Comparison of ENCODE assay signal across 1 cellular context in the genomic region with DNA sequence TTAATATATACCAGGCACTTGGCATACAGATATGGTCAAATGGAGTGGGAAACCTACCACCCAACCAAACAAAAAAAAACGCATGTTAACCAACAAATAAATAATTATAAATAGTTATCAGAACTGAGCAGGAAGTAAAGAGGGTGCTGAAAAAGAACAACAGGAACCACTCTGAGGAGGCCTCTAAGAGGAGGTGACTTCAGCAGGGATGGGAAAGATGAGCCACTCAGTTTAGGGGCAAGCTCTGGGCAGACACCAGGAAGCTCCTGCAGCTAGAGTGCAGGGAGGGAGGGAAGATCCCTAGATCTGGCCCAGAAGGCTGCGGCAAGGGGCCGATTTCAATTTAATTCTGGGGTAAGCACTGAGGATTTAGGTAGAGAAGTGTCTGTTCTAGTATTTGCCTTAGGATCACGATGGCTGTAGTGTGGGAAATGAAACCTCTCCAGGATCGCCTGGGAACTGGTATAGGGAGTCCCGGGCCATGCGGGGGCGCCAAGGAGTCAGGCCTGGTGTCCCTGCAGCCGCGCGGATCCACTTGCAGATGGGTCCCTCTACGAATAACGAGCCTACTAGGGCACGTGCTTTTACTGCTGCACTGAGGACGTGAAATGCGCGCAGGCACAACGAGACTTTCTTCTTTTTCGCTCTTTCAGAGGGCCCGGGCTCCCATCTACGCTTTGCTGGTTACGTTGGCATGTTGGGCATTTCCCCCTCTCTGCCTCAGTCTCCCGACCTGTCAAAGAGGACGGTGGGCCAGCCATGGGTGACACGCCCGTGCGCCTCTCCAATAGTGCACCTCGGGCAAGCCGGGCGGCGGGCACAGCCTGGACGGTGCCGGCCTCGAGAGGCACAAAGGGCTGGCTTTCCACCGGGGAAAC.
TF ChIP-seq lines count a peak whose summit lies in the region.

No MANE protein-coding gene starts in this region.

TF ChIP-seq in GM12878, 131 proteins besides CTCF, POLR2A, EP300 and RAD21 (continued from another document and continues in another):
- TF ChIP-seq, protein P1, sequence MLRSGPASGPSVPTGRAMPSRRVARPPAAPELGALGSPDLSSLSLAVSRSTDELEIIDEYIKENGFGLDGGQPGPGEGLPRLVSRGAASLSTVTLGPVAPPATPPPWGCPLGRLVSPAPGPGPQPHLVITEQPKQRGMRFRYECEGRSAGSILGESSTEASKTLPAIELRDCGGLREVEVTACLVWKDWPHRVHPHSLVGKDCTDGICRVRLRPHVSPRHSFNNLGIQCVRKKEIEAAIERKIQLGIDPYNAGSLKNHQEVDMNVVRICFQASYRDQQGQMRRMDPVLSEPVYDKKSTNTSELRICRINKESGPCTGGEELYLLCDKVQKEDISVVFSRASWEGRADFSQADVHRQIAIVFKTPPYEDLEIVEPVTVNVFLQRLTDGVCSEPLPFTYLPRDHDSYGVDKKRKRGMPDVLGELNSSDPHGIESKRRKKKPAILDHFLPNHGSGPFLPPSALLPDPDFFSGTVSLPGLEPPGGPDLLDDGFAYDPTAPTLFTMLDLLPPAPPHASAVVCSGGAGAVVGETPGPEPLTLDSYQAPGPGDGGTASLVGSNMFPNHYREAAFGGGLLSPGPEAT (IDR thresholded peaks at IDR 0.05; ENCODE audit: low read depth) = peak; percentile 34; the same call in 1 of the 2 replicates
- TF ChIP-seq SPI1 (IDR thresholded peaks at IDR 0.05; ENCODE audit: borderline replicate concordance, insufficient read depth, low read depth, low read length) (no peak), POU2F2 (IDR thresholded peaks at IDR 0.05; ENCODE audit: borderline replicate concordance, low read depth, low read length) (0 out of 3 replicates have a peak, but pooled peaks have one; percentile 5), NFIC (IDR thresholded peaks at IDR 0.05; ENCODE audit: low read depth, low read length) (no peak), IKZF1 (conservative IDR thresholded peaks at IDR 0.05) (peak; percentile 55), SP1 (IDR thresholded peaks at IDR 0.05; ENCODE audit: low read depth, low read length) (no peak), TCF7 (IDR thresholded peaks at IDR 0.05; ENCODE audit: borderline replicate concordance) (no peak), TBL1XR1 (IDR thresholded peaks at IDR 0.05; ENCODE audit: low read depth, low read length) (no peak), SMAD5 (IDR thresholded peaks at IDR 0.05; ENCODE audit: low read depth) (no peak), MYB (IDR thresholded peaks at IDR 0.05; ENCODE audit: borderline replicate concordance, low read depth, low read length) (no peak), POLR2AphosphoS2 (IDR thresholded peaks at IDR 0.05; ENCODE audit: low read depth, low read length) (no peak)
- TF ChIP-seq, protein P2, sequence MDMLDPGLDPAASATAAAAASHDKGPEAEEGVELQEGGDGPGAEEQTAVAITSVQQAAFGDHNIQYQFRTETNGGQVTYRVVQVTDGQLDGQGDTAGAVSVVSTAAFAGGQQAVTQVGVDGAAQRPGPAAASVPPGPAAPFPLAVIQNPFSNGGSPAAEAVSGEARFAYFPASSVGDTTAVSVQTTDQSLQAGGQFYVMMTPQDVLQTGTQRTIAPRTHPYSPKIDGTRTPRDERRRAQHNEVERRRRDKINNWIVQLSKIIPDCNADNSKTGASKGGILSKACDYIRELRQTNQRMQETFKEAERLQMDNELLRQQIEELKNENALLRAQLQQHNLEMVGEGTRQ (IDR thresholded peaks at IDR 0.05; ENCODE audit: borderline replicate concordance, low read depth, low read length) = no peak; the same call in 1 of the 2 replicates
- TF ChIP-seq, protein P3, sequence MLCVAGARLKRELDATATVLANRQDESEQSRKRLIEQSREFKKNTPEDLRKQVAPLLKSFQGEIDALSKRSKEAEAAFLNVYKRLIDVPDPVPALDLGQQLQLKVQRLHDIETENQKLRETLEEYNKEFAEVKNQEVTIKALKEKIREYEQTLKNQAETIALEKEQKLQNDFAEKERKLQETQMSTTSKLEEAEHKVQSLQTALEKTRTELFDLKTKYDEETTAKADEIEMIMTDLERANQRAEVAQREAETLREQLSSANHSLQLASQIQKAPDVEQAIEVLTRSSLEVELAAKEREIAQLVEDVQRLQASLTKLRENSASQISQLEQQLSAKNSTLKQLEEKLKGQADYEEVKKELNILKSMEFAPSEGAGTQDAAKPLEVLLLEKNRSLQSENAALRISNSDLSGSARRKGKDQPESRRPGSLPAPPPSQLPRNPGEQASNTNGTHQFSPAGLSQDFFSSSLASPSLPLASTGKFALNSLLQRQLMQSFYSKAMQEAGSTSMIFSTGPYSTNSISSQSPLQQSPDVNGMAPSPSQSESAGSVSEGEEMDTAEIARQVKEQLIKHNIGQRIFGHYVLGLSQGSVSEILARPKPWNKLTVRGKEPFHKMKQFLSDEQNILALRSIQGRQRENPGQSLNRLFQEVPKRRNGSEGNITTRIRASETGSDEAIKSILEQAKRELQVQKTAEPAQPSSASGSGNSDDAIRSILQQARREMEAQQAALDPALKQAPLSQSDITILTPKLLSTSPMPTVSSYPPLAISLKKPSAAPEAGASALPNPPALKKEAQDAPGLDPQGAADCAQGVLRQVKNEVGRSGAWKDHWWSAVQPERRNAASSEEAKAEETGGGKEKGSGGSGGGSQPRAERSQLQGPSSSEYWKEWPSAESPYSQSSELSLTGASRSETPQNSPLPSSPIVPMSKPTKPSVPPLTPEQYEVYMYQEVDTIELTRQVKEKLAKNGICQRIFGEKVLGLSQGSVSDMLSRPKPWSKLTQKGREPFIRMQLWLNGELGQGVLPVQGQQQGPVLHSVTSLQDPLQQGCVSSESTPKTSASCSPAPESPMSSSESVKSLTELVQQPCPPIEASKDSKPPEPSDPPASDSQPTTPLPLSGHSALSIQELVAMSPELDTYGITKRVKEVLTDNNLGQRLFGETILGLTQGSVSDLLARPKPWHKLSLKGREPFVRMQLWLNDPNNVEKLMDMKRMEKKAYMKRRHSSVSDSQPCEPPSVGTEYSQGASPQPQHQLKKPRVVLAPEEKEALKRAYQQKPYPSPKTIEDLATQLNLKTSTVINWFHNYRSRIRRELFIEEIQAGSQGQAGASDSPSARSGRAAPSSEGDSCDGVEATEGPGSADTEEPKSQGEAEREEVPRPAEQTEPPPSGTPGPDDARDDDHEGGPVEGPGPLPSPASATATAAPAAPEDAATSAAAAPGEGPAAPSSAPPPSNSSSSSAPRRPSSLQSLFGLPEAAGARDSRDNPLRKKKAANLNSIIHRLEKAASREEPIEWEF (IDR thresholded peaks at IDR 0.05; ENCODE audit: insufficient replicate concordance, low read depth, low read length) = no peak
- TF ChIP-seq, protein P4, sequence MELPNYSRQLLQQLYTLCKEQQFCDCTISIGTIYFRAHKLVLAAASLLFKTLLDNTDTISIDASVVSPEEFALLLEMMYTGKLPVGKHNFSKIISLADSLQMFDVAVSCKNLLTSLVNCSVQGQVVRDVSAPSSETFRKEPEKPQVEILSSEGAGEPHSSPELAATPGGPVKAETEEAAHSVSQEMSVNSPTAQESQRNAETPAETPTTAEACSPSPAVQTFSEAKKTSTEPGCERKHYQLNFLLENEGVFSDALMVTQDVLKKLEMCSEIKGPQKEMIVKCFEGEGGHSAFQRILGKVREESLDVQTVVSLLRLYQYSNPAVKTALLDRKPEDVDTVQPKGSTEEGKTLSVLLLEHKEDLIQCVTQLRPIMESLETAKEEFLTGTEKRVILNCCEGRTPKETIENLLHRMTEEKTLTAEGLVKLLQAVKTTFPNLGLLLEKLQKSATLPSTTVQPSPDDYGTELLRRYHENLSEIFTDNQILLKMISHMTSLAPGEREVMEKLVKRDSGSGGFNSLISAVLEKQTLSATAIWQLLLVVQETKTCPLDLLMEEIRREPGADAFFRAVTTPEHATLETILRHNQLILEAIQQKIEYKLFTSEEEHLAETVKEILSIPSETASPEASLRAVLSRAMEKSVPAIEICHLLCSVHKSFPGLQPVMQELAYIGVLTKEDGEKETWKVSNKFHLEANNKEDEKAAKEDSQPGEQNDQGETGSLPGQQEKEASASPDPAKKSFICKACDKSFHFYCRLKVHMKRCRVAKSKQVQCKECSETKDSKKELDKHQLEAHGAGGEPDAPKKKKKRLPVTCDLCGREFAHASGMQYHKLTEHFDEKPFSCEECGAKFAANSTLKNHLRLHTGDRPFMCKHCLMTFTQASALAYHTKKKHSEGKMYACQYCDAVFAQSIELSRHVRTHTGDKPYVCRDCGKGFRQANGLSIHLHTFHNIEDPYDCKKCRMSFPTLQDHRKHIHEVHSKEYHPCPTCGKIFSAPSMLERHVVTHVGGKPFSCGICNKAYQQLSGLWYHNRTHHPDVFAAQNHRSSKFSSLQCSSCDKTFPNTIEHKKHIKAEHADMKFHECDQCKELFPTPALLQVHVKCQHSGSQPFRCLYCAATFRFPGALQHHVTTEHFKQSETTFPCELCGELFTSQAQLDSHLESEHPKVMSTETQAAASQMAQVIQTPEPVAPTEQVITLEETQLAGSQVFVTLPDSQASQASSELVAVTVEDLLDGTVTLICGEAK (IDR thresholded peaks at IDR 0.05; ENCODE audit: borderline replicate concordance) = no peak
- TF ChIP-seq, protein P5, sequence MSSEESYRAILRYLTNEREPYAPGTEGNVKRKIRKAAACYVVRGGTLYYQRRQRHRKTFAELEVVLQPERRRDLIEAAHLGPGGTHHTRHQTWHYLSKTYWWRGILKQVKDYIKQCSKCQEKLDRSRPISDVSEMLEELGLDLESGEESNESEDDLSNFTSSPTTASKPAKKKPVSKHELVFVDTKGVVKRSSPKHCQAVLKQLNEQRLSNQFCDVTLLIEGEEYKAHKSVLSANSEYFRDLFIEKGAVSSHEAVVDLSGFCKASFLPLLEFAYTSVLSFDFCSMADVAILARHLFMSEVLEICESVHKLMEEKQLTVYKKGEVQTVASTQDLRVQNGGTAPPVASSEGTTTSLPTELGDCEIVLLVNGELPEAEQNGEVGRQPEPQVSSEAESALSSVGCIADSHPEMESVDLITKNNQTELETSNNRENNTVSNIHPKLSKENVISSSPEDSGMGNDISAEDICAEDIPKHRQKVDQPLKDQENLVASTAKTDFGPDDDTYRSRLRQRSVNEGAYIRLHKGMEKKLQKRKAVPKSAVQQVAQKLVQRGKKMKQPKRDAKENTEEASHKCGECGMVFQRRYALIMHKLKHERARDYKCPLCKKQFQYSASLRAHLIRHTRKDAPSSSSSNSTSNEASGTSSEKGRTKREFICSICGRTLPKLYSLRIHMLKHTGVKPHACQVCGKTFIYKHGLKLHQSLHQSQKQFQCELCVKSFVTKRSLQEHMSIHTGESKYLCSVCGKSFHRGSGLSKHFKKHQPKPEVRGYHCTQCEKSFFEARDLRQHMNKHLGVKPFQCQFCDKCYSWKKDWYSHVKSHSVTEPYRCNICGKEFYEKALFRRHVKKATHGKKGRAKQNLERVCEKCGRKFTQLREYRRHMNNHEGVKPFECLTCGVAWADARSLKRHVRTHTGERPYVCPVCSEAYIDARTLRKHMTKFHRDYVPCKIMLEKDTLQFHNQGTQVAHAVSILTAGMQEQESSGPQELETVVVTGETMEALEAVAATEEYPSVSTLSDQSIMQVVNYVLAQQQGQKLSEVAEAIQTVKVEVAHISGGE (CRISPR knock-in tag; IDR thresholded peaks at IDR 0.05) = no peak
- TF ChIP-seq, protein P6, sequence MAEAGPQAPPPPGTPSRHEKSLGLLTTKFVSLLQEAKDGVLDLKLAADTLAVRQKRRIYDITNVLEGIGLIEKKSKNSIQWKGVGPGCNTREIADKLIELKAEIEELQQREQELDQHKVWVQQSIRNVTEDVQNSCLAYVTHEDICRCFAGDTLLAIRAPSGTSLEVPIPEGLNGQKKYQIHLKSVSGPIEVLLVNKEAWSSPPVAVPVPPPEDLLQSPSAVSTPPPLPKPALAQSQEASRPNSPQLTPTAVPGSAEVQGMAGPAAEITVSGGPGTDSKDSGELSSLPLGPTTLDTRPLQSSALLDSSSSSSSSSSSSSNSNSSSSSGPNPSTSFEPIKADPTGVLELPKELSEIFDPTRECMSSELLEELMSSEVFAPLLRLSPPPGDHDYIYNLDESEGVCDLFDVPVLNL (IDR thresholded peaks at IDR 0.05; ENCODE audit: low read depth, low read length) = no peak
- TF ChIP-seq, protein P7, sequence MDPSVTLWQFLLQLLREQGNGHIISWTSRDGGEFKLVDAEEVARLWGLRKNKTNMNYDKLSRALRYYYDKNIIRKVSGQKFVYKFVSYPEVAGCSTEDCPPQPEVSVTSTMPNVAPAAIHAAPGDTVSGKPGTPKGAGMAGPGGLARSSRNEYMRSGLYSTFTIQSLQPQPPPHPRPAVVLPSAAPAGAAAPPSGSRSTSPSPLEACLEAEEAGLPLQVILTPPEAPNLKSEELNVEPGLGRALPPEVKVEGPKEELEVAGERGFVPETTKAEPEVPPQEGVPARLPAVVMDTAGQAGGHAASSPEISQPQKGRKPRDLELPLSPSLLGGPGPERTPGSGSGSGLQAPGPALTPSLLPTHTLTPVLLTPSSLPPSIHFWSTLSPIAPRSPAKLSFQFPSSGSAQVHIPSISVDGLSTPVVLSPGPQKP (IDR thresholded peaks at IDR 0.05; ENCODE audit: low read depth, low read length) = no peak
- TF ChIP-seq, protein P8, sequence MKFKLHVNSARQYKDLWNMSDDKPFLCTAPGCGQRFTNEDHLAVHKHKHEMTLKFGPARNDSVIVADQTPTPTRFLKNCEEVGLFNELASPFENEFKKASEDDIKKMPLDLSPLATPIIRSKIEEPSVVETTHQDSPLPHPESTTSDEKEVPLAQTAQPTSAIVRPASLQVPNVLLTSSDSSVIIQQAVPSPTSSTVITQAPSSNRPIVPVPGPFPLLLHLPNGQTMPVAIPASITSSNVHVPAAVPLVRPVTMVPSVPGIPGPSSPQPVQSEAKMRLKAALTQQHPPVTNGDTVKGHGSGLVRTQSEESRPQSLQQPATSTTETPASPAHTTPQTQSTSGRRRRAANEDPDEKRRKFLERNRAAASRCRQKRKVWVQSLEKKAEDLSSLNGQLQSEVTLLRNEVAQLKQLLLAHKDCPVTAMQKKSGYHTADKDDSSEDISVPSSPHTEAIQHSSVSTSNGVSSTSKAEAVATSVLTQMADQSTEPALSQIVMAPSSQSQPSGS (IDR thresholded peaks at IDR 0.05; ENCODE audit: low read length) = no peak
- TF ChIP-seq, protein P9, sequence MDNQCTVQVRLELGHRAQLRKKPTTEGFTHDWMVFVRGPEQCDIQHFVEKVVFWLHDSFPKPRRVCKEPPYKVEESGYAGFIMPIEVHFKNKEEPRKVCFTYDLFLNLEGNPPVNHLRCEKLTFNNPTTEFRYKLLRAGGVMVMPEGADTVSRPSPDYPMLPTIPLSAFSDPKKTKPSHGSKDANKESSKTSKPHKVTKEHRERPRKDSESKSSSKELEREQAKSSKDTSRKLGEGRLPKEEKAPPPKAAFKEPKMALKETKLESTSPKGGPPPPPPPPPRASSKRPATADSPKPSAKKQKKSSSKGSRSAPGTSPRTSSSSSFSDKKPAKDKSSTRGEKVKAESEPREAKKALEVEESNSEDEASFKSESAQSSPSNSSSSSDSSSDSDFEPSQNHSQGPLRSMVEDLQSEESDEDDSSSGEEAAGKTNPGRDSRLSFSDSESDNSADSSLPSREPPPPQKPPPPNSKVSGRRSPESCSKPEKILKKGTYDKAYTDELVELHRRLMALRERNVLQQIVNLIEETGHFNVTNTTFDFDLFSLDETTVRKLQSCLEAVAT (IDR thresholded peaks at IDR 0.05) = peak; percentile 55; the same call in 1 of the 2 replicates
- TF ChIP-seq, protein P10, sequence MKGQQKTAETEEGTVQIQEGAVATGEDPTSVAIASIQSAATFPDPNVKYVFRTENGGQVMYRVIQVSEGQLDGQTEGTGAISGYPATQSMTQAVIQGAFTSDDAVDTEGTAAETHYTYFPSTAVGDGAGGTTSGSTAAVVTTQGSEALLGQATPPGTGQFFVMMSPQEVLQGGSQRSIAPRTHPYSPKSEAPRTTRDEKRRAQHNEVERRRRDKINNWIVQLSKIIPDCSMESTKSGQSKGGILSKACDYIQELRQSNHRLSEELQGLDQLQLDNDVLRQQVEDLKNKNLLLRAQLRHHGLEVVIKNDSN (IDR thresholded peaks at IDR 0.05; ENCODE audit: borderline replicate concordance, extremely low read length, insufficient read depth, low read depth, low read length) = peak; percentile 53
